ENCODE assay signal across 8 cellular contexts in the genomic region with DNA sequence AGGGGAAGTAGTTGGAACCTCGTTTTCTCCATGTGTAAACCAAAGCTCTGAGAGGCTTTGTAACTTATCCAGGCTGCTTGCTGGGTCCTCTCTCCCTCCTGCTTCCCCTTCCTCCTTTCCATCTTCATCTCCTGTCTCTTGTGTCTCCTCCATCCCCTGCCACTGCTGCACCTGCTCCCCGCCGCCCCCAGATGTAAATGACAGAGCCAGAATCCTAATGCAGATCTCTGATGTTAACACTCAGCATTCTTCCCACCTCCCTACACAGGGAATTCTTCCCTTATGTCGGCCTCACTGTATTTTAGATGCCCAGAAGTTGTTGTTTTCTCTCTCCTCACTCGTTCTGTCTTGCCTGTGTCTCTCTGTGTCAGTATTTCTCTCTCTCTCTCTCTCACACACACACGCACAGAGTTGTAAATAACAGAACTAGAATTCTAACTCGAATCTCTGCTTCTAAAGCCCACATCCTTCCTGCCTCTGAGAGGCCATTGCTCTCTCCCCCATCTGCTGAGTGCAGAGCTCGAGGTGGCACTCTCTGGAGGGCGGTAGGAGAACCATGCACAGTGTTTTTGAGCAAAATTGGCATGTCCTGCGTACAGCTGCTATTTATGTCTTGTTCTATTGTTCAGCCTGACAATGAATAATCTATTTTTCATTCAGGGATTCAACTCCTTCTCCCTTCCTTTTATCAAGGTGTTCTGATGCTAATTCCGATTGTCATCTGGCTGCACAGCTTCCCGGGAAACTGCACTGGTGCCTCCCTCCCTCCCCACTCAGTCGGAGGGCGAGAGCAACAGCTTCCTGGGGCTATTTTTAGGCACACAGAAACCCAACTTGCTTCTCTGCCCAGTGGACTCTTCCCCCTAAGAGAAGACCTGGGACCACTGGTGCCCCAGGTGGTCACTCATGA.
DNase-seq lines count a peak whose midpoint lies in the region; ATAC-seq and TF ChIP-seq lines count a peak whose summit lies in the region.

No MANE protein-coding gene starts in this region.

- peak overlapping the region in 1 of 2 donors; percentile 32 for H3K4me3 ChIP-seq in CD4-positive, alpha-beta memory T cell (ENCODE audit: low read length in 2 of 2)

- intact Hi-C loops in CD4-positive, alpha-beta memory T cell (cut with micrococcal nuclease), result loop anchor here (1.0 to 5.0 kb wide), 5 partner anchors 16 to 494 kb away; no protein-coding TSS in a partner anchor

- peak overlapping the region; percentile 2 for H3K27ac ChIP-seq in CD4-positive, alpha-beta memory T cell (ENCODE audit: low read depth, low read length)

- CTCF ChIA-PET in CD4-positive, alpha-beta memory T cell (lab: Charles Lee; ENCODE audit: partially characterized antibody), result interaction anchor here (0.8 to 1.6 kb wide), 6 partner anchors 8 to 317 kb away, joined by 3 to 7 read pairs (median 4); a partner anchor contains a TSS

- H3K27me3 Mint-ChIP-seq in CD4-positive, alpha-beta memory T cell, result no peaks in the 10 kb centered on the region
- peaks cover 2% of the 10 kb centered on the region for H3K27me3 Mint-ChIP-seq in glutamatergic neuron (ENCODE audit: unreplicated experiment)

- POLR2A ChIA-PET in CD4-positive, alpha-beta memory T cell (lab: Charles Lee; ENCODE audit: partially characterized antibody), result interaction anchor here (0.7 to 2.0 kb wide), 5 partner anchors 17 to 317 kb away, joined by 3 to 14 read pairs (median 5); no protein-coding TSS in a partner anchor

- peak; percentile 56 to 74 (median 66) for DNase-seq in CD4-positive, alpha-beta memory T cell
- DNase-seq in T-helper 2 cell, result peak in 3 of 5 experiments; percentile 20 to 92 (median 41)
- no peak for DNase-seq in glutamatergic neuron
- DNase-seq in RPMI8226, result no peak
- DNase-seq in DMS153 (lab: John Stamatoyannopoulos, UW), result no peak
- DNase-seq in DMS153 treated with DMSO at 0.1 percent for 48 hours (lab: John Stamatoyannopoulos, UW; ENCODE audit: unreplicated experiment), result no peak

- no peak for TF ChIP-seq CTCF in glutamatergic neuron (IDR thresholded peaks at IDR 0.05; ENCODE audit: partially characterized antibody, unreplicated experiment)

- H3K4me1 Mint-ChIP-seq in CD4-positive, alpha-beta memory T cell, result peaks cover 17 to 48% (median 34%) of the 10 kb centered on the region in 4 donors
- H3K4me1 Mint-ChIP-seq in glutamatergic neuron (ENCODE audit: low read depth, unreplicated experiment), result peaks cover 14% of the 10 kb centered on the region

- H3K36me3 Mint-ChIP-seq in CD4-positive, alpha-beta memory T cell, result no peaks in the 10 kb centered on the region
- no peaks in the 10 kb centered on the region for H3K36me3 Mint-ChIP-seq in glutamatergic neuron (ENCODE audit: unreplicated experiment)

- no peaks in the 10 kb centered on the region for H3K9me3 ChIP-seq in CD4-positive, alpha-beta memory T cell (ENCODE audit: control insufficient read depth in 1 of 2, low read length in 2 of 2)

- H3K27me3 ChIP-seq in CD4-positive, alpha-beta memory T cell (ENCODE audit: insufficient read depth, low read length), result no peaks in the 10 kb centered on the region

- peak overlapping the region; percentile 22 to 89 (median 83) for H3K27ac Mint-ChIP-seq in CD4-positive, alpha-beta memory T cell
- H3K27ac Mint-ChIP-seq in glutamatergic neuron (ENCODE audit: unreplicated experiment), result peak overlapping the region; percentile 0

- H3K4me1 ChIP-seq in CD4-positive, alpha-beta memory T cell (ENCODE audit: insufficient read depth, low read length), result peaks cover 44% of the 10 kb centered on the region

- H3K36me3 ChIP-seq in CD4-positive, alpha-beta memory T cell (ENCODE audit: insufficient read depth, low read length), result no peaks in the 10 kb centered on the region

- no peaks in the 10 kb centered on the region for H3K9me3 Mint-ChIP-seq in CD4-positive, alpha-beta memory T cell
- peaks cover 2% of the 10 kb centered on the region for H3K9me3 Mint-ChIP-seq in glutamatergic neuron (ENCODE audit: unreplicated experiment)

- peak overlapping the region; percentile 41 to 77 (median 66) for H3K4me3 Mint-ChIP-seq in CD4-positive, alpha-beta memory T cell
- H3K4me3 Mint-ChIP-seq in glutamatergic neuron (ENCODE audit: unreplicated experiment), result no peak overlapping the region

- peak; percentile 61 for ATAC-seq in GM21447 (IDR thresholded peaks at IDR 0.05; ENCODE audit: unreplicated experiment)
- ATAC-seq in HG02970 (IDR thresholded peaks at IDR 0.05; ENCODE audit: low FRiP score, unreplicated experiment), result no peak

Comparison
In these comparisons a context has a peak if more than half of its experiments do, and no peak if none do; other contexts are left out.
1. DNase-seq: peak in CD4-positive, alpha-beta memory T cell (5 of 5) and T-helper 2 cell (3 of 5); none in glutamatergic neuron (single experiment), RPMI8226 (single experiment), DMS153 (single experiment) and DMS153 treated with DMSO at 0.1 percent for 48 hours (single experiment).